25 cellular contexts compared by ENCODE assay signal in the genomic region with DNA sequence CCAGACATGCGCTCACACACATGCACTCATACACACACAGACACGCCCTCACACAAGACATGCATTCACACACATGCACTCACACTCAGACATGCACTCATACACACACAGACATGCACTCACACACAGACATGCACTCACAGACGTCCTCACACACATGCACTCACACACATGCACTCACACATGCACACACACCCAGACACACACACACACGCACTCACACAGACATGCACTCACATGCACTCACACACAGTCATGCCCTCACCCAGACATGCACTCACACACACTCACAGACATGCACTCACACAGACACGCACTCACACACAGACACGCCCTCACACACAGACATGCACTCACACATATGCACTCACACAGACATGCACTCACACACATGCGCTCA.
"Had no signal": no experiment of that assay in that cellular context is flagged by ENCODE, and none has a peak within 500 bp of the region (broad histone marks: within the 10 kb centered on the region; RNA-seq: fewer than 3 reads in every experiment).

No MANE protein-coding gene starts in this region.

- H3K4me3 ChIP-seq: gastroesophageal sphincter, lower lobe of right lung, mucosa of descending colon, right lobe of liver, upper lobe of left lung had no signal

- H3K36me3 ChIP-seq: brain microvascular endothelial cell, gastroesophageal sphincter, lower lobe of right lung, right lobe of liver, upper lobe of left lung had no signal

- H3K36me3 Mint-ChIP-seq: activated naive CD4-positive, alpha-beta T cell treated with anti-CD3 and anti-CD28 coated beads, Interleukin-2, amount 10 ng/mL, durations not matched to agents 7 days and 5 days; activated naive CD8-positive, alpha-beta T cell treated with anti-CD3 and anti-CD28 coated beads, Interleukin-2, amount 10 ng/mL, durations not matched to agents 7 days and 5 days; natural killer cell treated with Interleukin-12 subunit alpha and Interleukin-12 subunit beta and Interleukin-15 and Interleukin-18, amount 100 ng/mL, for 72 hours; stimulated activated effector memory CD8-positive, alpha-beta T cell treated with anti-CD3 and anti-CD28 coated beads, Interleukin-12 subunit alpha, Interleukin-12 subunit beta, amount 100 ng/mL, for 72 hours had no signal

- H3K9me3 Mint-ChIP-seq: activated naive CD4-positive, alpha-beta T cell treated with anti-CD3 and anti-CD28 coated beads, Interleukin-2, amount 10 ng/mL, durations not matched to agents 7 days and 5 days; activated naive CD8-positive, alpha-beta T cell treated with anti-CD3 and anti-CD28 coated beads, Interleukin-2, amount 10 ng/mL, durations not matched to agents 7 days and 5 days; activated T-cell treated with anti-CD3 and anti-CD28 coated beads, Interleukin-2, amount 50 U/mL, for 24 hours; natural killer cell treated with Interleukin-12 subunit alpha and Interleukin-12 subunit beta and Interleukin-15 and Interleukin-18, amount 100 ng/mL, for 72 hours; stimulated activated effector memory CD8-positive, alpha-beta T cell treated with anti-CD3 and anti-CD28 coated beads, Interleukin-12 subunit alpha, Interleukin-12 subunit beta, amount 100 ng/mL, for 72 hours; stimulated activated naive CD8-positive, alpha-beta T cell treated with anti-CD3 and anti-CD28 coated beads, Interleukin-15, Interleukin-2, amounts not matched to agents 100 ng/mL and 50 ng/mL, for 24 hours; T-helper 2 cell treated with Interferon-gamma antibody and Interleukin-4, amounts not matched to agents 5 μg/mL and 100 μg/mL, for 36 hours had no signal

- H3K27ac Mint-ChIP-seq: activated naive CD4-positive, alpha-beta T cell treated with anti-CD3 and anti-CD28 coated beads, Interleukin-2, amount 10 ng/mL, durations not matched to agents 7 days and 5 days; activated naive CD8-positive, alpha-beta T cell treated with anti-CD3 and anti-CD28 coated beads, Interleukin-2, amount 10 ng/mL, durations not matched to agents 7 days and 5 days; activated T-cell treated with anti-CD3 and anti-CD28 coated beads, Interleukin-2, amount 50 U/mL, for 24 hours; natural killer cell treated with Interleukin-12 subunit alpha and Interleukin-12 subunit beta and Interleukin-15 and Interleukin-18, amount 100 ng/mL, for 72 hours; progenitor cell of endocrine pancreas; stimulated activated effector memory CD8-positive, alpha-beta T cell treated with anti-CD3 and anti-CD28 coated beads, Interleukin-12 subunit alpha, Interleukin-12 subunit beta, amount 100 ng/mL, for 72 hours; stimulated activated naive CD8-positive, alpha-beta T cell treated with anti-CD3 and anti-CD28 coated beads, Interleukin-15, Interleukin-2, amounts not matched to agents 100 ng/mL and 50 ng/mL, for 24 hours; T-helper 2 cell treated with Interferon-gamma antibody and Interleukin-4, amounts not matched to agents 5 μg/mL and 100 μg/mL, for 36 hours had no signal

- H3K4me1 Mint-ChIP-seq: activated naive CD8-positive, alpha-beta T cell treated with anti-CD3 and anti-CD28 coated beads, Interleukin-2, amount 10 ng/mL, durations not matched to agents 7 days and 5 days had no signal

- ATAC-seq: gastroesophageal sphincter; left lobe of liver; lower lobe of right lung; mucosa of descending colon; natural killer cell treated with Interleukin-12 subunit alpha and Interleukin-12 subunit beta and Interleukin-15 and Interleukin-18, amount 100 ng/mL, for 72 hours; right lobe of liver; stimulated activated effector memory CD8-positive, alpha-beta T cell treated with anti-CD3 and anti-CD28 coated beads, Interleukin-12 subunit alpha, Interleukin-12 subunit beta, amount 100 ng/mL, for 72 hours had no signal

- H3K27ac ChIP-seq: brain microvascular endothelial cell, gastroesophageal sphincter, lower lobe of right lung, right lobe of liver, upper lobe of left lung had no signal

- H3K4me3 Mint-ChIP-seq: activated naive CD4-positive, alpha-beta T cell treated with anti-CD3 and anti-CD28 coated beads, Interleukin-2, amount 10 ng/mL, durations not matched to agents 7 days and 5 days; activated naive CD8-positive, alpha-beta T cell treated with anti-CD3 and anti-CD28 coated beads, Interleukin-2, amount 10 ng/mL, durations not matched to agents 7 days and 5 days; activated T-cell treated with anti-CD3 and anti-CD28 coated beads, Interleukin-2, amount 50 U/mL, for 24 hours; natural killer cell treated with Interleukin-12 subunit alpha and Interleukin-12 subunit beta and Interleukin-15 and Interleukin-18, amount 100 ng/mL, for 72 hours; stimulated activated effector memory CD8-positive, alpha-beta T cell treated with anti-CD3 and anti-CD28 coated beads, Interleukin-12 subunit alpha, Interleukin-12 subunit beta, amount 100 ng/mL, for 72 hours; stimulated activated naive CD8-positive, alpha-beta T cell treated with anti-CD3 and anti-CD28 coated beads, Interleukin-15, Interleukin-2, amounts not matched to agents 100 ng/mL and 50 ng/mL, for 24 hours; T-helper 2 cell treated with Interferon-gamma antibody and Interleukin-4, amounts not matched to agents 5 μg/mL and 100 μg/mL, for 36 hours had no signal

- H3K27me3 ChIP-seq: brain microvascular endothelial cell, right lobe of liver had no signal

- DNase-seq: activated CD4-positive, alpha-beta T cell treated with anti-CD3 and anti-CD28 coated beads for 4 hours; activated CD4-positive, alpha-beta T cell treated with anti-CD3 and anti-CD28 coated beads, Interleukin-2, amount 50 U/mL, for 4 hours; activated CD8-positive, alpha-beta memory T cell treated with anti-CD3 and anti-CD28 coated beads for 24 hours; activated gamma-delta T cell; activated naive CD4-positive, alpha-beta T cell treated with anti-CD3 and anti-CD28 coated beads, Interleukin-2, amount 10 ng/mL, durations not matched to agents 7 days and 5 days; activated naive CD8-positive, alpha-beta T cell treated with anti-CD3 and anti-CD28 coated beads, Interleukin-2, amount 10 ng/mL, durations not matched to agents 7 days and 5 days; activated T-cell treated with anti-CD3 and anti-CD28 coated beads, Interleukin-2, amount 50 U/mL, for 24 hours; brain microvascular endothelial cell; caudate nucleus; hypothalamus; kidney glomerular epithelial cell; small intestine; stimulated activated CD4-positive, alpha-beta T cell treated with anti-CD3 and anti-CD28 coated beads, Interleukin-4, amount 100 ng/mL, for 24 hours; T-helper 1 cell; upper lobe of left lung had no signal

- H3K4me1 ChIP-seq: right lobe of liver had no signal

- H3K9me3 ChIP-seq: gastroesophageal sphincter, lower lobe of right lung, mucosa of descending colon, right lobe of liver, upper lobe of left lung had no signal
